In genomic region chr21:32554832-32555436, GRCh38 we compare ENCODE assay signal across 21 cellular contexts. TPM values are rescaled to one million over a fixed set of nuclear protein-coding genes. Genes with fewer than 3 reads are reported as not detected.
"Had no signal": no experiment of that assay in that cellular context is flagged by ENCODE, and none has a peak within 500 bp of the region (broad histone marks: within the 10 kb centered on the region; RNA-seq: fewer than 3 reads in every experiment).

No MANE protein-coding gene starts in this region.

- H3K4me3 ChIP-seq: breast epithelium, gastrocnemius medialis, left lung, psoas muscle, skin epidermis, transverse colon, vagina had no signal

- H3K9me3 ChIP-seq: breast epithelium, gastrocnemius medialis, left lung, psoas muscle, transverse colon, vagina had no signal

- H3K4me1 ChIP-seq: breast epithelium, gastrocnemius medialis, left lung, psoas muscle, transverse colon, vagina had no signal

- DNase-seq: activated CD4-positive, alpha-beta T cell treated with anti-CD3 and anti-CD28 coated beads, Interleukin-2, amount 10 ng/mL, durations not matched to agents 7 days and 5 days; activated CD8-positive, alpha-beta T cell treated with anti-CD3 and anti-CD28 coated beads, Interleukin-2, amount 10 ng/mL, durations not matched to agents 7 days and 5 days; activated naive CD4-positive, alpha-beta T cell treated with anti-CD3 and anti-CD28 coated beads, Interleukin-2, amount 10 ng/mL, durations not matched to agents 7 days and 5 days; activated naive CD8-positive, alpha-beta T cell treated with anti-CD3 and anti-CD28 coated beads, Interleukin-2, amount 50 U/mL, for 24 hours; activated T-cell treated with anti-CD3 and anti-CD28 coated beads, Interleukin-2, amount 50 U/mL, for 24 hours; aorta; cerebellar nuclear complex; dermis blood vessel endothelial cell; effector memory CD4-positive, alpha-beta T cell; gastrocnemius medialis; left lung; mammary epithelial cell; midbrain; psoas muscle; right cardiac atrium; T-cell; T-helper 9 cell; transverse colon had no signal

- H3K27ac ChIP-seq: breast epithelium, gastrocnemius medialis, left lung, psoas muscle, skin epidermis, transverse colon, vagina had no signal

- H3K36me3 ChIP-seq: breast epithelium, gastrocnemius medialis, left lung, transverse colon, vagina had no signal

- H3K27me3 ChIP-seq: breast epithelium, gastrocnemius medialis, left lung, transverse colon, vagina had no signal

- ATAC-seq: activated CD8-positive, alpha-beta T cell treated with anti-CD3 and anti-CD28 coated beads, Interleukin-2, amount 10 ng/mL, durations not matched to agents 7 days and 5 days; activated naive CD8-positive, alpha-beta T cell treated with anti-CD3 and anti-CD28 coated beads, Interleukin-2, amount 50 U/mL, for 24 hours; gastrocnemius medialis; left lung; psoas muscle; right cardiac atrium; T-cell had no signal

RNA-seq across cellular contexts. Expression of gene TCP10L, which starts 30.4 kb away (rescaled TPM):
- total RNA-seq: vagina had no signal
